Comparison of ENCODE assay signal across 1 cellular context in genomic region chr6:157514659-157515496, GRCh38.
TF ChIP-seq lines count a peak whose summit lies in the region.

No MANE protein-coding gene starts in this region.

TF ChIP-seq in HepG2, 621 proteins besides CTCF, POLR2A, EP300 and RAD21 (continued from another document and continues in another):
- TF ChIP-seq TRAFD1 (CRISPR knock-in tag; IDR thresholded peaks at IDR 0.05; ENCODE audit: borderline replicate concordance) (0 out of 2 replicates have a peak, but pooled peaks have one; percentile 58), THAP11 (CRISPR knock-in tag; IDR thresholded peaks at IDR 0.05) (peak; percentile 59), NCOR1 (IDR thresholded peaks at IDR 0.05; ENCODE audit: borderline replicate concordance, low read length) (no peak), MYC (CRISPR knock-in tag; IDR thresholded peaks at IDR 0.05; ENCODE audit: borderline replicate concordance) (no peak), ZXDC (CRISPR knock-in tag; IDR thresholded peaks at IDR 0.05) (no peak), ZNF20 (CRISPR knock-in tag; IDR thresholded peaks at IDR 0.05) (no peak), CREB3 (CRISPR knock-in tag; IDR thresholded peaks at IDR 0.05) (no peak), DMAP1 (CRISPR knock-in tag; IDR thresholded peaks at IDR 0.05) (peak; percentile 33; the same call in 1 of the 2 replicates), ZBTB44 (CRISPR knock-in tag; IDR thresholded peaks at IDR 0.05) (no peak), RXRB (CRISPR knock-in tag; IDR thresholded peaks at IDR 0.05; ENCODE audit: borderline replicate concordance) (peak; percentile 93), YEATS2 (CRISPR knock-in tag; IDR thresholded peaks at IDR 0.05; ENCODE audit: borderline replicate concordance) (no peak), NFRKB (IDR thresholded peaks at IDR 0.05) (no peak), JUND (CRISPR knock-in tag; IDR thresholded peaks at IDR 0.05) (peak; percentile 75), LBX2 (CRISPR knock-in tag; IDR thresholded peaks at IDR 0.05; ENCODE audit: borderline replicate concordance) (no peak), SKI (IDR thresholded peaks at IDR 0.05; ENCODE audit: partially characterized antibody) (no peak), ZBTB26 (CRISPR knock-in tag; IDR thresholded peaks at IDR 0.05; ENCODE audit: borderline replicate concordance) (0 out of 2 replicates have a peak, but pooled peaks have one; percentile 43), KIAA2018 (CRISPR knock-in tag; IDR thresholded peaks at IDR 0.05; ENCODE audit: borderline replicate concordance) (no peak), GZF1 (CRISPR knock-in tag; IDR thresholded peaks at IDR 0.05) (no peak), CREB1 (IDR thresholded peaks at IDR 0.05) (peak; percentile 71), CREB1 (CRISPR knock-in tag; IDR thresholded peaks at IDR 0.05) (no peak), RFX3 (CRISPR knock-in tag; IDR thresholded peaks at IDR 0.05) (no peak), RERE (CRISPR knock-in tag; IDR thresholded peaks at IDR 0.05; ENCODE audit: low read depth) (no peak), KDM2A (CRISPR knock-in tag; IDR thresholded peaks at IDR 0.05; ENCODE audit: borderline replicate concordance, low read depth) (0 out of 2 replicates have a peak, but pooled peaks have one; percentile 33), TFE3 (CRISPR knock-in tag; IDR thresholded peaks at IDR 0.05) (no peak), ZNF639 (CRISPR knock-in tag; conservative IDR thresholded peaks at IDR 0.05) (no peak), SP2 (CRISPR knock-in tag; IDR thresholded peaks at IDR 0.05) (no peak), SP5 (CRISPR knock-in tag; IDR thresholded peaks at IDR 0.05; ENCODE audit: borderline replicate concordance, low read depth) (no peak)
